In the genomic region with DNA sequence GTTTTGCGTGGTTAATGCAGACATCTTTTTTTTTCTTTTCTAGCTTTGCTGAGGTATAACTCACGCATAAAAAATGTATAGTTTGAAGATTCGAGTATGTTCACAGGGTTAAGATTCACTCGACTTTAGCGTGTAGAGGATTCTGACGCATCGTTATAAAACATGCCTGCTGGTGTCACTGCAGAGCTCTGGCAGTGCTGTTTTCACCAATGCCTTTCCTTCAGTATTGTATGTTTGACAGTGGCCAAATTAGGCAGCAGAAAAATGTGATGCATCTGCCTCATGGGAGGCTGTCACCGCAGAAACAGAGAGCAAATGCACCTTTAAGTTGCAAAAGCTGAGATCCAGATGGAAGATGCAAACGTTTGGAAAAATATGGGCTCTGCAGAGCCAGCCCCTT, we compare ENCODE assay signal across 1 cellular context.
TF ChIP-seq lines count a peak whose summit lies in the region.

No MANE protein-coding gene starts in this region.

TF ChIP-seq in GM12878, 131 proteins besides CTCF, POLR2A, EP300 and RAD21:
- TF ChIP-seq MEF2B (IDR thresholded peaks at IDR 0.05; ENCODE audit: partially characterized antibody, poor library complexity, severe bottlenecking) (peak; percentile 37), TCF7 (IDR thresholded peaks at IDR 0.05; ENCODE audit: borderline replicate concordance) (no peak), RUNX3 (IDR thresholded peaks at IDR 0.05; ENCODE audit: low read length) (peak; percentile 35; the same call in 1 of the 2 replicates), ZNF384 (IDR thresholded peaks at IDR 0.05; ENCODE audit: borderline replicate concordance, low read depth, low read length) (no peak), SMC3 (IDR thresholded peaks at IDR 0.05; ENCODE audit: borderline replicate concordance, low read length) (peak; percentile 89), NR2F1 (conservative IDR thresholded peaks at IDR 0.05) (0 out of 2 replicates have a peak, but pooled peaks have one; percentile 13), CBX3 (IDR thresholded peaks at IDR 0.05; ENCODE audit: borderline replicate concordance, low read depth) (no peak), SRF (IDR thresholded peaks at IDR 0.05; ENCODE audit: low read depth in 2 of 2, low read length in 2 of 2) (peak in 1 of 2 experiments; percentile 73; a peak in 3 of 4 replicates), SMARCA5 (IDR thresholded peaks at IDR 0.05) (0 out of 2 replicates have a peak, but pooled peaks have one; percentile 66), HDAC6 (IDR thresholded peaks at IDR 0.05; ENCODE audit: unreplicated experiment) (no peak), TCF12 (IDR thresholded peaks at IDR 0.05; ENCODE audit: low read depth, low read length) (no peak)
- TF ChIP-seq, protein P1, sequence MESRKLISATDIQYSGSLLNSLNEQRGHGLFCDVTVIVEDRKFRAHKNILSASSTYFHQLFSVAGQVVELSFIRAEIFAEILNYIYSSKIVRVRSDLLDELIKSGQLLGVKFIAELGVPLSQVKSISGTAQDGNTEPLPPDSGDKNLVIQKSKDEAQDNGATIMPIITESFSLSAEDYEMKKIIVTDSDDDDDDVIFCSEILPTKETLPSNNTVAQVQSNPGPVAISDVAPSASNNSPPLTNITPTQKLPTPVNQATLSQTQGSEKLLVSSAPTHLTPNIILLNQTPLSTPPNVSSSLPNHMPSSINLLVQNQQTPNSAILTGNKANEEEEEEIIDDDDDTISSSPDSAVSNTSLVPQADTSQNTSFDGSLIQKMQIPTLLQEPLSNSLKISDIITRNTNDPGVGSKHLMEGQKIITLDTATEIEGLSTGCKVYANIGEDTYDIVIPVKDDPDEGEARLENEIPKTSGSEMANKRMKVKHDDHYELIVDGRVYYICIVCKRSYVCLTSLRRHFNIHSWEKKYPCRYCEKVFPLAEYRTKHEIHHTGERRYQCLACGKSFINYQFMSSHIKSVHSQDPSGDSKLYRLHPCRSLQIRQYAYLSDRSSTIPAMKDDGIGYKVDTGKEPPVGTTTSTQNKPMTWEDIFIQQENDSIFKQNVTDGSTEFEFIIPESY (IDR thresholded peaks at IDR 0.05), result no peak
